ENCODE assay signal across 12 cellular contexts in the genomic region with DNA sequence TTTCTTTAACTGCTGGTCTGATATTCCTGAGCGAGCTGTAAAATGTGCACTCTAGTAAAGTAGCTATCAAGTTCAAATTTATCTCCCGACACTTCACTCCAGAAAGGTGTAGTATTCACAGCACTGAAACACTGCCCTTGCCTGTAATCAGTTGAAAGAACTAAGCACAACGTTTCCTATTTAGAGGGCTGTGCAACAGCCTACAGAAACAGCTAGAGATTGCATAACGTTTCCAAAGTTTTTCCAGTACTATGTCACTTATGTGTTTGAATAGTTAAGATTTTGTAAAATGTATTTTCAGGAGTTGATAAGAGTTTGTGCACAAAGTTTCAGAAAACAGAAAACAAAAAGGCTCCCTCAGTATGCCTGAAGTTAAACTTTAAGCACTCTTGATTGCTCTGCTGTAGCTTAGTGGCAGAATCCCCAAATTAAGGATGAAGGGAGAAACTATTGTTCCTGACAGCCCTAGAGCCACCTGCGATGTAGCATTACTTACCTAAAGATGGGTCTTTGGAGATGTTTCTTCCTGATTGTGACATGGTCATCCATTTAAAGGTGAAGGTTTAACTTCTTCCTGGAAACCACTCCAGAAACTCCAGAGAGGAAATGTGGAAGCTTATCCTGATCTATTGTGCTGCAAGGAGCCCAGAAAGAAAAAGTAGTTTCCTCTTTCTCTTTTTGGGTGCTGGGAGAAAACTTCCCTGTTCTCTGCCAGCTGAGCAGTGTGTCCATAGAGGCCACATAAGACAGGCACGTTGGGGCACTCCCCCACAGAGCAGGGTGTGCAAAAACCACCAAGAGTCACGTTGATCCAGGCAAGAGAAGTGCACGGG. TPM values are rescaled to one million over a fixed set of nuclear protein-coding genes. Genes with fewer than 3 reads are reported as not detected.
DNase-seq lines count a peak whose midpoint lies in the region; ATAC-seq, FAIRE-seq and TF ChIP-seq lines count a peak whose summit lies in the region.
"Had no signal": no experiment of that assay in that cellular context is flagged by ENCODE, and none has a peak within 500 bp of the region (broad histone marks: within the 10 kb centered on the region; RNA-seq: fewer than 3 reads in every experiment).

No MANE protein-coding gene starts in this region.

- TF ChIP-seq POLR2A in IMR-90 (IDR thresholded peaks at IDR 0.05; ENCODE audit: low read depth, low read length) (no peak), right lobe of liver (IDR thresholded peaks at IDR 0.05) (no peak)

- H2AK5ac ChIP-seq in IMR-90 (ENCODE audit: low read depth, low read length) = no peak overlapping the region

- no peak overlapping the region for H2BK5ac ChIP-seq in IMR-90 (ENCODE audit: low read depth, low read length, poor library complexity, severe bottlenecking)

- no peaks in the 10 kb centered on the region for H3K79me1 ChIP-seq in IMR-90 (ENCODE audit: low read depth in 1 of 2, low read length in 2 of 2)

- no peak overlapping the region for H2BK20ac ChIP-seq in IMR-90 (ENCODE audit: low read depth, low read length)

- H2BK120ac ChIP-seq in IMR-90 (ENCODE audit: low read depth, low read length) = no peak overlapping the region; the same call in 1 of the 2 replicates

- H4K5ac ChIP-seq in IMR-90 (ENCODE audit: low read depth, low read length) = peak overlapping the region; percentile 86

- WGBS in IMR-90 (ENCODE audit: extremely low coverage in 2 of 2, insufficient read length in 1 of 2), 2 experiments = no CpG with 5 or more reads among the region's 8 CpGs
- 18% methylated on average over 8 of the region's 8 CpGs for whole genome bisulfite sequencing in right lobe of liver (ENCODE audit: insufficient coverage, low coverage, low lambda C conversion rate, missing lambda C conversion rate)

- ATAC-seq in IMR-90 (ENCODE audit: low read depth) = peak; percentile 85
- ATAC-seq in right lobe of liver = peak in 1 of 4 donors; percentile 16
- ATAC-seq in stimulated activated memory B cell treated with anti-CD40 and anti-IgM and Interleukin-4, amounts not matched to agents 10 μg/mL and 1 μg/mL and 100 μg/mL, for 72 hours = peak; percentile 36
- ATAC-seq in HG02623 (IDR thresholded peaks at IDR 0.05; ENCODE audit: unreplicated experiment) = no peak
- no peak for ATAC-seq in GM19395 (IDR thresholded peaks at IDR 0.05; ENCODE audit: unreplicated experiment)
- ATAC-seq in HG02642 (IDR thresholded peaks at IDR 0.05; ENCODE audit: poor library complexity, unreplicated experiment) = no peak

- H3K4me1 ChIP-seq in IMR-90 (ENCODE audit: control insufficient read depth, insufficient read depth, low read length) (peaks cover 6% of the 10 kb centered on the region; the same call in 1 of the 2 replicates), duodenal mucosa (ENCODE audit: control insufficient read depth in 1 of 2, insufficient read depth in 2 of 2, low read length in 2 of 2) (no peaks in the 10 kb centered on the region), right lobe of liver (no peaks in the 10 kb centered on the region)

- H3K27ac Mint-ChIP-seq in stimulated activated memory B cell treated with anti-CD40 and anti-IgM and Interleukin-4, amounts not matched to agents 10 μg/mL and 1 μg/mL and 100 μg/mL, for 72 hours = no peak overlapping the region
- H3K27ac Mint-ChIP-seq: CD8-positive, alpha-beta memory T cell had no signal

- H3K9ac ChIP-seq in IMR-90 (ENCODE audit: low read depth, low read length) = peak overlapping the region; percentile 7; the same call in 1 of the 2 replicates
- H3K9ac ChIP-seq in duodenal mucosa (ENCODE audit: low read depth in 1 of 2, low read length in 2 of 2) = no peak overlapping the region

- H3K9me3 ChIP-seq in IMR-90 (ENCODE audit: control insufficient read depth, insufficient read depth, low read length) = no peaks in the 10 kb centered on the region
- no peaks in the 10 kb centered on the region for H3K9me3 ChIP-seq in duodenal mucosa (ENCODE audit: control insufficient read depth in 1 of 2, low read length in 2 of 2)
- H3K9me3 ChIP-seq in right lobe of liver = no peaks in the 10 kb centered on the region

- H3K18ac ChIP-seq in IMR-90 (ENCODE audit: low read depth, low read length) = peak overlapping the region; percentile 95

- H2AFZ ChIP-seq in IMR-90 (replicated peaks; ENCODE audit: low read length, poor library complexity) = peak overlapping the region; percentile 62

- BruUV-seq in IMR-90 (replicated peaks; lab: Mats Ljungman, UMichigan) = no TSS peak

- POLR2A ChIA-PET in IMR-90 (lab: Charles Lee; ENCODE audit: unreplicated experiment) = no interaction called here

- H3K23ac ChIP-seq in IMR-90 (ENCODE audit: low read depth, low read length) = no peak overlapping the region

- H3K27me3 ChIP-seq in IMR-90 (ENCODE audit: control insufficient read depth, insufficient read depth, low read length) = no peaks in the 10 kb centered on the region
- no peaks in the 10 kb centered on the region for H3K27me3 ChIP-seq in duodenal mucosa (ENCODE audit: control insufficient read depth in 1 of 2, insufficient read depth in 2 of 2, low read length in 2 of 2)
- no peaks in the 10 kb centered on the region for H3K27me3 ChIP-seq in right lobe of liver

- H3K27me3 Mint-ChIP-seq in stimulated activated memory B cell treated with anti-CD40 and anti-IgM and Interleukin-4, amounts not matched to agents 10 μg/mL and 1 μg/mL and 100 μg/mL, for 72 hours = no peaks in the 10 kb centered on the region
- H3K27me3 Mint-ChIP-seq: CD8-positive, alpha-beta memory T cell had no signal

- H3K36me3 Mint-ChIP-seq in stimulated activated memory B cell treated with anti-CD40 and anti-IgM and Interleukin-4, amounts not matched to agents 10 μg/mL and 1 μg/mL and 100 μg/mL, for 72 hours = no peaks in the 10 kb centered on the region
- H3K36me3 Mint-ChIP-seq: CD8-positive, alpha-beta memory T cell had no signal

- H2AK9ac ChIP-seq in IMR-90 (replicated peaks; ENCODE audit: low read depth, low read length, poor library complexity) = no peak overlapping the region

- no peaks in the 10 kb centered on the region for H4K20me1 ChIP-seq in IMR-90 (ENCODE audit: insufficient read depth, low read length)

- no peak overlapping the region for H4K91ac ChIP-seq in IMR-90 (ENCODE audit: insufficient read depth, low read depth, low read length)

- H3K4me3 Mint-ChIP-seq in stimulated activated memory B cell treated with anti-CD40 and anti-IgM and Interleukin-4, amounts not matched to agents 10 μg/mL and 1 μg/mL and 100 μg/mL, for 72 hours = no peak overlapping the region
- H3K4me3 Mint-ChIP-seq: CD8-positive, alpha-beta memory T cell had no signal

- peak overlapping the region in 1 of 2 experiments; percentile 39; a peak in 2 of 4 replicates for H4K8ac ChIP-seq in IMR-90 (ENCODE audit: low read depth in 2 of 2, low read length in 2 of 2)

- TF ChIP-seq RAD21 in IMR-90 (IDR thresholded peaks at IDR 0.05; ENCODE audit: low read length) = no peak

- no peaks in the 10 kb centered on the region for H3K4me1 Mint-ChIP-seq in stimulated activated memory B cell treated with anti-CD40 and anti-IgM and Interleukin-4, amounts not matched to agents 10 μg/mL and 1 μg/mL and 100 μg/mL, for 72 hours
- H3K4me1 Mint-ChIP-seq: CD8-positive, alpha-beta memory T cell had no signal

- H3K4me3 ChIP-seq in IMR-90 (ENCODE audit: insufficient read depth, low read depth, low read length) = peak overlapping the region; percentile 20; the same call in 1 of the 2 replicates
- H3K4me3 ChIP-seq in duodenal mucosa (ENCODE audit: low read depth in 1 of 2, low read length in 2 of 2) = peak overlapping the region; percentile 45 to 53
- peak overlapping the region in 2 of 3 donors; percentile 16 to 18 for H3K4me3 ChIP-seq in right lobe of liver

- H3K56ac ChIP-seq in IMR-90 (ENCODE audit: extremely low read depth, insufficient read depth, low read length) = 0 out of 2 replicates have a peak overlapping the region, but pooled peaks have one; percentile 19

- no peak overlapping the region for H3K14ac ChIP-seq in IMR-90 (replicated peaks; ENCODE audit: low read depth, low read length)

- H2BK15ac ChIP-seq in IMR-90 (ENCODE audit: low read depth, low read length) = no peak overlapping the region

- DNase-seq in IMR-90 (peak; percentile 57), right lobe of liver (no peak), D721Med (ENCODE audit: insufficient read length, low spot score) (no peak)
- DNase-seq: activated naive CD4-positive, alpha-beta T cell; CD8-positive, alpha-beta memory T cell; KG1; midbrain had no signal

- H3K36me3 ChIP-seq in IMR-90 (ENCODE audit: control insufficient read depth, insufficient read depth, low read length) (no peaks in the 10 kb centered on the region), duodenal mucosa (ENCODE audit: control insufficient read depth in 1 of 2, insufficient read depth in 2 of 2, low read length in 2 of 2) (no peaks in the 10 kb centered on the region), right lobe of liver (no peaks in the 10 kb centered on the region)

- no peaks in the 10 kb centered on the region for H3K9me1 ChIP-seq in IMR-90 (ENCODE audit: insufficient read depth, low read length)

- H3K27ac ChIP-seq in IMR-90 (ENCODE audit: insufficient read depth, low read length) = peak overlapping the region; percentile 61; the same call in 1 of the 2 replicates
- H3K27ac ChIP-seq in duodenal mucosa (ENCODE audit: low read depth, low read length) = peak overlapping the region; percentile 30
- peak overlapping the region in 2 of 3 donors; percentile 13 to 21 for H3K27ac ChIP-seq in right lobe of liver

- no peak for FAIRE-seq in D721Med (lab: Jason Lieb, UNC)

- peaks cover 4% of the 10 kb centered on the region for H3K9me3 Mint-ChIP-seq in stimulated activated memory B cell treated with anti-CD40 and anti-IgM and Interleukin-4, amounts not matched to agents 10 μg/mL and 1 μg/mL and 100 μg/mL, for 72 hours

- intact Hi-C loops in IMR-90 (cut with micrococcal nuclease) (loop anchor here (5.0 to 10.0 kb wide), 3 partner anchors 109 to 231 kb away; no protein-coding TSS in a partner anchor), right lobe of liver (cut with DNase I) (no loop called here)

- in situ Hi-C loops in IMR-90 (cut with MboI; ENCODE audit: low sequenced_read_pairs) = no loop called here

- peak overlapping the region; percentile 84 for H3K4me2 ChIP-seq in IMR-90 (ENCODE audit: low read depth, low read length)

- CTCF ChIA-PET in IMR-90 (lab: Yijun Ruan, JAX) = interaction anchor here (0.9 to 1.1 kb wide), 3 partner anchors 9 to 184 kb away, joined by 3 read pairs; no protein-coding TSS in a partner anchor

- no peak overlapping the region; the same call in 1 of the 2 replicates for H3K4ac ChIP-seq in IMR-90 (ENCODE audit: low read depth, low read length)

- dilution Hi-C loops in IMR-90 (cut with HindIII; ENCODE audit: low sequenced_read_pairs, unreplicated experiment) = no loop called here

- TF ChIP-seq CTCF in IMR-90 (conservative IDR thresholded peaks at IDR 0.05; ENCODE audit: low read depth, low read length) (no peak), right lobe of liver (IDR thresholded peaks at IDR 0.05) (no peak), D721Med (IDR thresholded peaks at IDR 0.05; ENCODE audit: insufficient read depth, missing control alignments) (no peak)

TF ChIP-seq in IMR-90, 13 proteins besides CTCF, POLR2A, EP300 and RAD21 (continues in another document):
- no peak for TF ChIP-seq RFX5 (IDR thresholded peaks at IDR 0.05; ENCODE audit: low read depth, low read length)

RNA-seq across cellular contexts. Expression of a gene that starts 0.5 kb away (rescaled TPM):
- total RNA-seq in IMR-90 (2012; rRNA removed) = 0.83 and 0.90 TPM in 2 replicates
- polyA plus RNA-seq in IMR-90 (2012; rRNA removed) = 0.24 and 0.26 TPM in 2 replicates
- polyA plus RNA-seq in IMR-90 (2012; cell fraction: cytosol; rRNA removed) = 0.04 and 0.12 TPM in 2 replicates
- 0.05 and 0.34 TPM in 2 replicates for polyA plus RNA-seq in IMR-90 (2012; cell fraction: nucleus; rRNA removed; ENCODE audit: low replicate concordance)
- total RNA-seq in right lobe of liver = 1 to 10 TPM in 4 of 6 experiments, under 1 TPM in 2; 0.58 to 2.2 (median 1.4) TPM
- total RNA-seq: CD8-positive, alpha-beta memory T cell had no signal
- polyA plus RNA-seq: CD8-positive, alpha-beta memory T cell had no signal

Comparison
In these comparisons a context has a peak if more than half of its experiments do, and no peak if none do; other contexts are left out.
1. ATAC-seq: peak in IMR-90 (single experiment) and stimulated activated memory B cell treated with anti-CD40 and anti-IgM and Interleukin-4, amounts not matched to agents 10 μg/mL and 1 μg/mL and 100 μg/mL, for 72 hours (single experiment); none in HG02623 (single experiment), GM19395 (single experiment) and HG02642 (single experiment).
2. Peak in every context shown above with its lines, with median percentiles within 50 percentile points of each other: H3K27ac ChIP-seq and H3K4me3 ChIP-seq.